ENCODE assay signal across 8 cellular contexts in the genomic region with DNA sequence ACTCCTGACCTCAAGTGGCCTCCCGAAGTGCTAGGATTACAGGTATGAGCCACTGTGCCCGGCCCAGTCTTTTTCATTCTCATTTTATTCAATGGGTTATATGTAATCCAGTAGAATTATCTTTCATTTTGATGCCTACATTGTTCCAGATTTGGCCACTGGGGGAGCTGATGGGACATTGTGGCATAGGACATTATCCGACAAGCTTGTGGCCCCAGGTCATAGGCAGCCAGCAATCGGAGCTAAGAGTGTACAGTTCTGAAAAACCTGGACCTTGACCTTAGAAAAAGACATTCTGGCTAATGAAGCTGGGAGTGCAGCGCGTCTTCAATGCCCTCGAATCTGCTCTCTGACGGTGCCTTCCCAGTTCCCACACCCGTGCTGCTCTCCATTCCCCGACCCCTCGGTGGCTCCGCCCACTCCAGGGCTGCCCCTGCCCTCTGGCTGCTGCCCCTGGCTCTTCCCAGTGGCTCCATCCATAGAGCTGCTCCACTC.
DNase-seq lines count a peak whose midpoint lies in the region; ATAC-seq and TF ChIP-seq lines count a peak whose summit lies in the region.

No MANE protein-coding gene starts in this region.

- H3K4me2 ChIP-seq in PC-9 = no peak overlapping the region

- no TSS peak for BruUV-seq in PC-9 (replicated peaks; lab: Mats Ljungman, UMichigan)

- intact Hi-C loops in PC-9 (cut with micrococcal nuclease; ENCODE audit: unreplicated experiment) (no loop called here), body of pancreas (cut with DNase I) (no loop called here)

- H4K20me1 ChIP-seq in PC-9 (ENCODE audit: insufficient read depth) = no peaks in the 10 kb centered on the region

- H3K36me3 ChIP-seq in PC-9 (ENCODE audit: low read depth) (no peaks in the 10 kb centered on the region), body of pancreas (replicated peaks in 1 of 2; ENCODE audit: insufficient read depth in 1 of 2, low read depth in 2 of 2) (no peaks in the 10 kb centered on the region)

- DNase-seq in SIG-M5 treated with dmso at 0.1 percent for 504 hours (lab: John Stamatoyannopoulos, UW; ENCODE audit: unreplicated experiment) (peak; percentile 14), SIG-M5 (lab: John Stamatoyannopoulos, UW) (no peak), PC-9 (peak; percentile 12 to 40), body of pancreas (peak; percentile 65 to 80 (median 69)), left lobe of liver (ENCODE audit: low spot score) (peak; percentile 63), substantia nigra (lab: John Stamatoyannopoulos, UW) (peak in 25 of 49 donors; percentile 3 to 57 (median 20)), DMS79 treated with DMSO at 0.1 percent for 48 hours (lab: John Stamatoyannopoulos, UW) (no peak)

- peak; percentile 59 for ATAC-seq in HG03108 (IDR thresholded peaks at IDR 0.05; ENCODE audit: unreplicated experiment)
- ATAC-seq in body of pancreas = peak; percentile 83
- ATAC-seq in left lobe of liver = peak; percentile 98

- CTCF ChIA-PET in PC-9 (lab: Charles Lee) = no interaction called here

- 20% methylated on average over 11 to 12 of the region's 12 CpGs for WGBS in body of pancreas, 2 donors

- H3K27me3 ChIP-seq in PC-9 (ENCODE audit: insufficient read depth, low read depth) (peaks cover 78% of the 10 kb centered on the region), body of pancreas (no peaks in the 10 kb centered on the region)

- no peaks in the 10 kb centered on the region for H3K9me3 ChIP-seq in PC-9 (ENCODE audit: insufficient read depth, low read depth)
- no peaks in the 10 kb centered on the region for H3K9me3 ChIP-seq in body of pancreas

- POLR2A ChIA-PET in PC-9 (lab: Charles Lee; ENCODE audit: unreplicated experiment) = no interaction called here

- H3K79me2 ChIP-seq in PC-9 (ENCODE audit: low read depth) = no peaks in the 10 kb centered on the region

- no peaks in the 10 kb centered on the region for H3K4me1 ChIP-seq in PC-9 (replicated peaks; ENCODE audit: insufficient read depth)
- H3K4me1 ChIP-seq in body of pancreas = peaks cover 3% of the 10 kb centered on the region

- no peak overlapping the region for H2AFZ ChIP-seq in PC-9

- no peak for TF ChIP-seq POLR2A in body of pancreas (IDR thresholded peaks at IDR 0.05)

- H3F3A ChIP-seq in PC-9 (ENCODE audit: insufficient read depth, low read depth) = no peaks in the 10 kb centered on the region

- H3K9me2 ChIP-seq in PC-9 (ENCODE audit: insufficient read depth) = no peaks in the 10 kb centered on the region

- no peak overlapping the region for H3K4me3 ChIP-seq in PC-9
- H3K4me3 ChIP-seq in body of pancreas = no peak overlapping the region

- H3K27ac ChIP-seq in PC-9 (no peak overlapping the region), body of pancreas (no peak overlapping the region), substantia nigra (ENCODE audit: low read depth, low read length, poor library complexity, severe bottlenecking) (no peak overlapping the region)

- TF ChIP-seq CTCF in PC-9 (conservative IDR thresholded peaks at IDR 0.05) = peak; percentile 82
- TF ChIP-seq CTCF in body of pancreas (IDR thresholded peaks at IDR 0.05) = peak; percentile 32 to 74 (median 67)

Comparison
In these comparisons a context has a peak if more than half of its experiments do, and no peak if none do; other contexts are left out.
1. DNase-seq: peak in SIG-M5 treated with dmso at 0.1 percent for 504 hours (single experiment), PC-9 (2 of 2), body of pancreas (4 of 4), left lobe of liver (single experiment) and substantia nigra (25 of 49); none in SIG-M5 (single experiment) and DMS79 treated with DMSO at 0.1 percent for 48 hours (single experiment).
2. Peak in every context shown above with its lines, with median percentiles within 50 percentile points of each other: ATAC-seq.